In genomic region chr1:61078611-61079010, GRCh38 we compare ENCODE assay signal across 1 cellular context.
TF ChIP-seq lines count a peak whose summit lies in the region.

No MANE protein-coding gene starts in this region.

TF ChIP-seq in GM23338, 12 proteins besides CTCF, POLR2A, EP300 and RAD21 (continued from another document):
- TF ChIP-seq ZNF462 (CRISPR knock-in tag; IDR thresholded peaks at IDR 0.05) (no peak), CREB1 (CRISPR knock-in tag; IDR thresholded peaks at IDR 0.05; ENCODE audit: low read depth) (no peak), ZNF114 (CRISPR knock-in tag; IDR thresholded peaks at IDR 0.05) (no peak), EZH2phosphoT487 (IDR thresholded peaks at IDR 0.05; ENCODE audit: unreplicated experiment) (no peak), NANOG (IDR thresholded peaks at IDR 0.05; ENCODE audit: borderline replicate concordance) (no peak), POLR2AphosphoS5 (IDR thresholded peaks at IDR 0.05; ENCODE audit: low read depth) (no peak)
